In genomic region chr5:136192526-136193395, GRCh38 we compare ENCODE assay signal across 8 cellular contexts. TPM values are rescaled to one million over a fixed set of nuclear protein-coding genes. Genes with fewer than 3 reads are reported as not detected.
DNase-seq lines count a peak whose midpoint lies in the region; TF ChIP-seq lines count a peak whose summit lies in the region.

SMIM32 (minus strand) TSS chr5:136193162; CDS start chr5:136192524, 638 bp downstream.

- no peak within 1 kb of the TSS for H3K27ac Mint-ChIP-seq in Caco-2 (ENCODE audit: unreplicated experiment)
- no peak within 1 kb of the TSS for H3K27ac Mint-ChIP-seq in osteocyte (ENCODE audit: unreplicated experiment)
- H3K27ac Mint-ChIP-seq in activated naive CD4-positive, alpha-beta T cell treated with anti-CD3 and anti-CD28 coated beads for 36 hours, result no peak within 1 kb of the TSS

- H3K4me3 ChIP-seq in Caco-2 (ENCODE audit: low read depth, low read length), result peak within 1 kb of the TSS; percentile 44

- H3K9me3 Mint-ChIP-seq in Caco-2 (ENCODE audit: unreplicated experiment) (peaks cover 3% of the 10 kb centered on the region), osteocyte (ENCODE audit: unreplicated experiment) (no peaks in the 10 kb centered on the region)
- no peaks in the 10 kb centered on the region for H3K9me3 Mint-ChIP-seq in activated naive CD4-positive, alpha-beta T cell treated with anti-CD3 and anti-CD28 coated beads for 36 hours

- CTCF ChIA-PET in Caco-2 (lab: Charles Lee), result interaction anchor here (0.7 kb wide), 1 partner anchor 258 kb away, joined by 4 read pairs; no protein-coding TSS in a partner anchor
- CTCF ChIA-PET in activated naive CD4-positive, alpha-beta T cell treated with anti-CD3 and anti-CD28 coated beads for 36 hours (lab: Charles Lee), result no interaction called here

- H3K36me3 Mint-ChIP-seq in Caco-2 (ENCODE audit: insufficient read depth, unreplicated experiment) (peaks cover 85% of the 10 kb centered on the region), osteocyte (ENCODE audit: unreplicated experiment) (peaks cover 16% of the 10 kb centered on the region)
- H3K36me3 Mint-ChIP-seq in activated naive CD4-positive, alpha-beta T cell treated with anti-CD3 and anti-CD28 coated beads for 36 hours (ENCODE audit: low read depth), result no peaks in the 10 kb centered on the region

- H3K27me3 ChIP-seq in Caco-2 (replicated peaks; ENCODE audit: control insufficient read depth, insufficient read depth, low read length), result no peaks in the 10 kb centered on the region

- TF ChIP-seq CTCF in Caco-2 (IDR thresholded peaks at IDR 0.05; ENCODE audit: insufficient read depth in 1 of 2, low read depth in 1 of 2, low read length in 1 of 2, severe bottlenecking in 1 of 2, unreplicated experiment in 1 of 2), result no peak
- no peak for TF ChIP-seq CTCF in osteocyte (IDR thresholded peaks at IDR 0.05)

- BruUV-seq in Caco-2 (replicated peaks; lab: Mats Ljungman, UMichigan), result no TSS peak

- intact Hi-C loops in Caco-2 (cut with micrococcal nuclease; ENCODE audit: unreplicated experiment), result no loop called here
- intact Hi-C loops in activated naive CD4-positive, alpha-beta T cell treated with anti-CD3 and anti-CD28 coated beads for 36 hours (cut with micrococcal nuclease), result no loop called here

- no peaks in the 10 kb centered on the region for H3K27me3 Mint-ChIP-seq in Caco-2 (ENCODE audit: insufficient read depth, unreplicated experiment)
- H3K27me3 Mint-ChIP-seq in osteocyte (ENCODE audit: unreplicated experiment), result peaks cover 30% of the 10 kb centered on the region
- H3K27me3 Mint-ChIP-seq in activated naive CD4-positive, alpha-beta T cell treated with anti-CD3 and anti-CD28 coated beads for 36 hours (ENCODE audit: low read depth), result peaks cover 31% of the 10 kb centered on the region

- H3K4me3 Mint-ChIP-seq in Caco-2 (ENCODE audit: unreplicated experiment) (peak within 1 kb of the TSS; percentile 68), osteocyte (ENCODE audit: unreplicated experiment) (peak within 1 kb of the TSS; percentile 69)
- H3K4me3 Mint-ChIP-seq in activated naive CD4-positive, alpha-beta T cell treated with anti-CD3 and anti-CD28 coated beads for 36 hours, result no peak within 1 kb of the TSS

- H3K36me3 ChIP-seq in Caco-2 (ENCODE audit: control insufficient read depth, insufficient read depth, low read length), result no peaks in the 10 kb centered on the region

- H3K9me3 ChIP-seq in Caco-2, result no peaks in the 10 kb centered on the region

- peak in 1 of 2 experiments; percentile 48 for DNase-seq in Caco-2
- DNase-seq in NCI-H69 (lab: John Stamatoyannopoulos, UW), result peak; percentile 77
- peak; percentile 17 for DNase-seq in glomerular visceral epithelial cell (ENCODE audit: extremely low spot score)
- no peak for DNase-seq in osteocyte (ENCODE audit: extremely low spot score, unreplicated experiment)
- DNase-seq in Kasumi-1 (lab: John Stamatoyannopoulos, UW), result no peak
- DNase-seq in activated naive CD4-positive, alpha-beta T cell treated with anti-CD3 and anti-CD28 coated beads for 36 hours, result no peak
- no peak for DNase-seq in stimulated activated CD4-positive, alpha-beta T cell treated with anti-CD3 and anti-CD28 coated beads, Interleukin-2, amount 100 ng/mL, for 24 hours
- no peak for DNase-seq in NCI-H226

- POLR2A ChIA-PET in Caco-2 (lab: Charles Lee), result interaction anchor here (1.0 kb wide), 1 partner anchor 256 kb away, joined by 3 read pairs; no protein-coding TSS in a partner anchor

- H3K4me1 Mint-ChIP-seq in Caco-2 (ENCODE audit: low read depth, unreplicated experiment) (peaks cover 3% of the 10 kb centered on the region), osteocyte (ENCODE audit: unreplicated experiment) (peaks cover 13% of the 10 kb centered on the region)
- no peaks in the 10 kb centered on the region for H3K4me1 Mint-ChIP-seq in activated naive CD4-positive, alpha-beta T cell treated with anti-CD3 and anti-CD28 coated beads for 36 hours (ENCODE audit: low read depth)

- no peaks in the 10 kb centered on the region for H3K4me1 ChIP-seq in Caco-2

RNA-seq across cellular contexts. Expression of gene SMIM32, which starts in this region (rescaled TPM):
- 0.63 and 0.66 TPM in 2 replicates for total RNA-seq in Caco-2 (2022)
- not detected in 2 replicates for total RNA-seq in osteocyte
- total RNA-seq in activated naive CD4-positive, alpha-beta T cell treated with anti-CD3 and anti-CD28 coated beads for 36 hours, result not detected

Comparison
In these comparisons a context has a peak if more than half of its experiments do, and no peak if none do; other contexts are left out.
1. DNase-seq: peak in NCI-H69 (single experiment) and glomerular visceral epithelial cell (single experiment); none in osteocyte (single experiment), Kasumi-1 (0 of 2), activated naive CD4-positive, alpha-beta T cell treated with anti-CD3 and anti-CD28 coated beads for 36 hours (single experiment), stimulated activated CD4-positive, alpha-beta T cell treated with anti-CD3 and anti-CD28 coated beads, Interleukin-2, amount 100 ng/mL, for 24 hours (0 of 2) and NCI-H226 (single experiment).